ENCODE assay signal across 19 cellular contexts in the genomic region with DNA sequence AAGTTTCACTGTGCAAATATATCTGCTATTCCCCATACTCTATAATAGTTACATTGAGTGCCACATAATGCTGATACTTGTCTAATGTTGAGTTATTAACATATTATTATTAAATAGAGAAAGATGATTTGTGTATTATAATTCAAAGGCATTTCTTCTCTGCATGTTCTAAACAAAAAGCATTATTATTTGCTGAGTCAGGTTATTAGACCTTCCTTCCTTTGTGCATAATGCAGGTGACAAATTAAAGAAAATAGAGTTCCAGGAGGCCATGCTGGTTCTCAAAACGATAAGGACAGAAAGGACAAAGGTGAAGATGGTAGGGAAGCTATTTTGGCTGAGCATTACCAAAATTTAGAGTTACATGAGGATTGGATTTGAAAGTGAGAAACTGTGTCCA.
DNase-seq lines count a peak whose midpoint lies in the region; ATAC-seq, FAIRE-seq and TF ChIP-seq lines count a peak whose summit lies in the region.
"Had no signal": no experiment of that assay in that cellular context is flagged by ENCODE, and none has a peak within 500 bp of the region (broad histone marks: within the 10 kb centered on the region; RNA-seq: fewer than 3 reads in every experiment).

No MANE protein-coding gene starts in this region.

- H4K91ac ChIP-seq in IMR-90 (ENCODE audit: insufficient read depth, low read depth, low read length) (no peak overlapping the region), H1 (replicated peaks; ENCODE audit: insufficient read length, low read length) (no peak overlapping the region)

- DNase-seq in A549 (ENCODE audit: low read depth in 1 of 2, low spot score in 1 of 2) (no peak), IMR-90 (no peak), H1 (ENCODE audit: low read depth in 1 of 2, low spot score in 2 of 2) (no peak), SK-N-SH (no peak)
- DNase-seq: 8988T; AML-193; Caco-2; Calu3; CD4-positive, alpha-beta T cell; CD8-positive, alpha-beta T cell; DMS79 treated with DMSO at 0.1 percent for 48 hours; GF-D8 had no signal

- no peak overlapping the region for H3K4me2 ChIP-seq in A549
- H3K4me2 ChIP-seq in IMR-90 (ENCODE audit: low read depth, low read length) = no peak overlapping the region
- H3K4me2 ChIP-seq in H1 (ENCODE audit: insufficient read depth in 1 of 2, low read depth in 2 of 2, low read length in 2 of 2) = no peak overlapping the region
- H3K4me2 ChIP-seq in SK-N-SH = no peak overlapping the region
- H3K4me2 ChIP-seq: BLaER1 treated with 17β-estradiol and CSF1 and Interleukin-3, amounts not matched to agents 10 nM and 100 nM had no signal

- no peak overlapping the region for H3K4me3 ChIP-seq in A549
- H3K4me3 ChIP-seq in IMR-90 (ENCODE audit: insufficient read depth, low read depth, low read length) = no peak overlapping the region
- H3K4me3 ChIP-seq in H1 (ENCODE audit: extremely low read depth in 1 of 4, insufficient read depth in 2 of 4, low read depth in 3 of 4, low read length in 4 of 4) = no peak overlapping the region
- no peak overlapping the region for H3K4me3 ChIP-seq in SK-N-SH (ENCODE audit: low read depth in 2 of 2, low read length in 1 of 2)
- H3K4me3 ChIP-seq: BLaER1 treated with 17β-estradiol and CSF1 and Interleukin-3, amounts not matched to agents 10 nM and 100 nM had no signal

- H2AK5ac ChIP-seq in IMR-90 (ENCODE audit: low read depth, low read length) (no peak overlapping the region), H1 (ENCODE audit: low read depth, low read length) (no peak overlapping the region)

- no peak for FAIRE-seq in A549 (lab: Jason Lieb, UNC)
- no peak for FAIRE-seq in H1 (lab: Jason Lieb, UNC)
- FAIRE-seq: A204.1, D721Med, G401.6, GM12891 had no signal

- no peaks in the 10 kb centered on the region for H3K79me1 ChIP-seq in IMR-90 (ENCODE audit: low read depth in 1 of 2, low read length in 2 of 2)
- no peaks in the 10 kb centered on the region for H3K79me1 ChIP-seq in H1 (ENCODE audit: low read depth, low read length)

- H3K18ac ChIP-seq in IMR-90 (ENCODE audit: low read depth, low read length) (no peak overlapping the region), H1 (ENCODE audit: extremely low read depth, low read length) (no peak overlapping the region)

- intact Hi-C loops in IMR-90 (cut with micrococcal nuclease) = no loop called here

- H3K27ac ChIP-seq in A549 (no peak overlapping the region), IMR-90 (ENCODE audit: insufficient read depth, low read length) (no peak overlapping the region), H1 (ENCODE audit: low read depth, low read length) (no peak overlapping the region), SK-N-SH (ENCODE audit: low read depth in 2 of 2, low read length in 1 of 2) (no peak overlapping the region)
- H3K27ac ChIP-seq: BLaER1 treated with 17β-estradiol and CSF1 and Interleukin-3, amounts not matched to agents 10 nM and 100 nM; C4-2B had no signal

- TF ChIP-seq EP300 in A549 (IDR thresholded peaks at IDR 0.05) (no peak), H1 (IDR thresholded peaks at IDR 0.05; ENCODE audit: borderline replicate concordance in 1 of 2, low read depth in 2 of 2, low read length in 2 of 2) (no peak), SK-N-SH (IDR thresholded peaks at IDR 0.05; ENCODE audit: borderline replicate concordance in 1 of 2, low read depth in 1 of 2, low read length in 1 of 2) (no peak)

- no peaks in the 10 kb centered on the region for H3F3A ChIP-seq in SK-N-SH (replicated peaks; ENCODE audit: insufficient read depth)

- H3K9me3 ChIP-seq in A549 (peaks cover under 1% of the 10 kb centered on the region; the same call in 1 of the 3 replicates), IMR-90 (ENCODE audit: control insufficient read depth, insufficient read depth, low read length) (peaks cover 8% of the 10 kb centered on the region), H1 (ENCODE audit: insufficient read depth in 2 of 2, low read depth in 1 of 2, low read length in 1 of 2) (peaks cover 3 to 4% of the 10 kb centered on the region in 2 experiments; a peak in 3 of 4 replicates), SK-N-SH (no peaks in the 10 kb centered on the region)
- H3K9me3 ChIP-seq: Caco-2 had no signal

- H2BK12ac ChIP-seq in H1 (ENCODE audit: low read depth, low read length) = no peak overlapping the region

- H3K79me2 ChIP-seq in H1 (ENCODE audit: control insufficient read depth in 1 of 2, insufficient read depth in 2 of 2, low read length in 2 of 2) (no peaks in the 10 kb centered on the region), SK-N-SH (ENCODE audit: insufficient read depth) (no peaks in the 10 kb centered on the region)

- TF ChIP-seq RAD21 in A549 (conservative IDR thresholded peaks at IDR 0.05 in 1 of 2, IDR thresholded peaks at IDR 0.05 in 1 of 2) = no peak
- TF ChIP-seq RAD21 in IMR-90 (IDR thresholded peaks at IDR 0.05; ENCODE audit: low read length) = no peak
- TF ChIP-seq RAD21 in H1 (IDR thresholded peaks at IDR 0.05 in 1 of 2, conservative IDR thresholded peaks at IDR 0.05 in 1 of 2; ENCODE audit: low read depth in 2 of 2, low read length in 2 of 2) = no peak
- TF ChIP-seq RAD21 in SK-N-SH (IDR thresholded peaks at IDR 0.05; ENCODE audit: low read length) = no peak

- no peak overlapping the region for H3K56ac ChIP-seq in IMR-90 (ENCODE audit: extremely low read depth, insufficient read depth, low read length)
- no peak overlapping the region for H3K56ac ChIP-seq in H1 (replicated peaks; ENCODE audit: insufficient read length, low read depth, low read length)

- H2BK120ac ChIP-seq in IMR-90 (ENCODE audit: low read depth, low read length) = no peak overlapping the region
- no peak overlapping the region for H2BK120ac ChIP-seq in H1 (replicated peaks; ENCODE audit: low read depth, low read length)

- TF ChIP-seq POLR2A in A549 (IDR thresholded peaks at IDR 0.05; ENCODE audit: low read length) (no peak), IMR-90 (IDR thresholded peaks at IDR 0.05; ENCODE audit: low read depth, low read length) (no peak), H1 (IDR thresholded peaks at IDR 0.05; ENCODE audit: control extremely low read depth in 1 of 2, low read depth in 2 of 2, low read length in 2 of 2) (no peak)

- no peak overlapping the region for H4K8ac ChIP-seq in IMR-90 (ENCODE audit: low read depth in 2 of 2, low read length in 2 of 2)
- no peak overlapping the region for H4K8ac ChIP-seq in H1 (ENCODE audit: extremely low read depth, insufficient read depth, low read length)

- H4K5ac ChIP-seq in IMR-90 (ENCODE audit: low read depth, low read length) = no peak overlapping the region
- H4K5ac ChIP-seq in H1 (ENCODE audit: insufficient read length, low read depth, low read length) = no peak overlapping the region

- no peak overlapping the region for H2AK9ac ChIP-seq in IMR-90 (replicated peaks; ENCODE audit: low read depth, low read length, poor library complexity)

- no peaks in the 10 kb centered on the region for H3K4me1 ChIP-seq in A549
- H3K4me1 ChIP-seq in IMR-90 (ENCODE audit: control insufficient read depth, insufficient read depth, low read length) = no peaks in the 10 kb centered on the region
- no peaks in the 10 kb centered on the region for H3K4me1 ChIP-seq in H1 (replicated peaks in 1 of 4; ENCODE audit: control insufficient read depth in 3 of 4, insufficient read depth in 4 of 4, low read length in 3 of 4)
- H3K4me1 ChIP-seq in SK-N-SH (ENCODE audit: control insufficient read depth in 1 of 2, insufficient read depth in 2 of 2, low read depth in 1 of 2, low read length in 1 of 2) = no peaks in the 10 kb centered on the region
- H3K4me1 ChIP-seq: BLaER1 treated with 17β-estradiol and CSF1 and Interleukin-3, amounts not matched to agents 10 nM and 100 nM; Caco-2 had no signal

- no peaks in the 10 kb centered on the region for H3K9me1 ChIP-seq in IMR-90 (ENCODE audit: insufficient read depth, low read length)

- H2BK5ac ChIP-seq in IMR-90 (ENCODE audit: low read depth, low read length, poor library complexity, severe bottlenecking) = no peak overlapping the region
- H2BK5ac ChIP-seq in H1 (ENCODE audit: low read depth, low read length) = no peak overlapping the region

- POLR2A ChIA-PET in A549 (lab: Yijun Ruan, JAX) (no interaction called here), IMR-90 (lab: Charles Lee; ENCODE audit: unreplicated experiment) (no interaction called here), H1 (lab: Charles Lee; ENCODE audit: partially characterized antibody) (no interaction called here), SK-N-SH (lab: Yijun Ruan, JAX) (no interaction called here)

- TF ChIP-seq CTCF in A549 (IDR thresholded peaks at IDR 0.05) = no peak
- TF ChIP-seq CTCF in IMR-90 (conservative IDR thresholded peaks at IDR 0.05; ENCODE audit: low read depth, low read length) = no peak
- no peak for TF ChIP-seq CTCF in H1 (IDR thresholded peaks at IDR 0.05; ENCODE audit: control extremely low read depth in 1 of 3, insufficient read depth in 1 of 3, low read depth in 1 of 3, low read length in 3 of 3)
- no peak for TF ChIP-seq CTCF in SK-N-SH (IDR thresholded peaks at IDR 0.05)

- H3K23me2 ChIP-seq in H1 (ENCODE audit: low read depth, low read length) = no peaks in the 10 kb centered on the region

- no peak for ATAC-seq in A549
- no peak for ATAC-seq in IMR-90 (ENCODE audit: low read depth)
- no peak for ATAC-seq in GM18861 (IDR thresholded peaks at IDR 0.05; ENCODE audit: unreplicated experiment)
- ATAC-seq: CD8-positive, alpha-beta T cell had no signal

- H3K9me2 ChIP-seq in SK-N-SH = no peaks in the 10 kb centered on the region

- no peaks in the 10 kb centered on the region for H4K20me1 ChIP-seq in IMR-90 (ENCODE audit: insufficient read depth, low read length)
- H4K20me1 ChIP-seq in H1 (replicated peaks in 1 of 2; ENCODE audit: control insufficient read depth in 1 of 2, insufficient read depth in 2 of 2, low read length in 2 of 2) = no peaks in the 10 kb centered on the region
- H4K20me1 ChIP-seq in SK-N-SH (ENCODE audit: insufficient read depth) = no peaks in the 10 kb centered on the region
- H4K20me1 ChIP-seq: BLaER1 treated with 17β-estradiol and CSF1 and Interleukin-3, amounts not matched to agents 10 nM and 100 nM had no signal

- no peaks in the 10 kb centered on the region for H3K27me3 ChIP-seq in IMR-90 (ENCODE audit: control insufficient read depth, insufficient read depth, low read length)
- no peaks in the 10 kb centered on the region; a peak in 1 of 7 replicates for H3K27me3 ChIP-seq in H1 (replicated peaks in 1 of 4; ENCODE audit: control insufficient read depth in 3 of 4, extremely low read depth in 1 of 4, insufficient read depth in 3 of 4, low read length in 3 of 4)
- H3K27me3 ChIP-seq in SK-N-SH (ENCODE audit: insufficient read depth) = no peaks in the 10 kb centered on the region
- H3K27me3 ChIP-seq: BLaER1 treated with 17β-estradiol and CSF1 and Interleukin-3, amounts not matched to agents 10 nM and 100 nM had no signal

- no peak overlapping the region for H2BK20ac ChIP-seq in IMR-90 (ENCODE audit: low read depth, low read length)
- H2BK20ac ChIP-seq in H1 (ENCODE audit: low read length) = no peak overlapping the region

- H3K4ac ChIP-seq in IMR-90 (ENCODE audit: low read depth, low read length) (no peak overlapping the region), H1 (replicated peaks; ENCODE audit: insufficient read length, low read depth, low read length) (no peak overlapping the region)

- no peak overlapping the region for H2BK15ac ChIP-seq in IMR-90 (ENCODE audit: low read depth, low read length)
- H2BK15ac ChIP-seq in H1 (ENCODE audit: low read length) = no peak overlapping the region

- H3K23ac ChIP-seq in IMR-90 (ENCODE audit: low read depth, low read length) (no peak overlapping the region), H1 (ENCODE audit: insufficient read length) (no peak overlapping the region)

- dilution Hi-C loops in IMR-90 (cut with HindIII; ENCODE audit: low sequenced_read_pairs, unreplicated experiment) = no loop called here

- WGBS in A549 (ENCODE audit: missing lambda C conversion rate) = 14% methylated on average over 1 of the region's 1 CpG
- 22% methylated on average over 1 of the region's 1 CpG; no CpG with 5 or more reads in 1 of the 2 experiments for WGBS in IMR-90 (ENCODE audit: extremely low coverage in 2 of 2, insufficient read length in 1 of 2), 2 experiments
- WGBS in H1 (ENCODE audit: extremely low coverage in 1 of 2, insufficient coverage in 1 of 2, insufficient read length in 1 of 2, insufficient replicate concordance in 2 of 2, low coverage in 1 of 2, low lambda C conversion rate in 2 of 2, missing lambda C conversion rate in 1 of 2), 2 experiments = 79% methylated on average over 1 of the region's 1 CpG; no CpG with 5 or more reads in 1 of the 2 experiments
- whole genome bisulfite sequencing in SK-N-SH (ENCODE audit: low lambda C conversion rate) = 3% methylated on average over 1 of the region's 1 CpG

- in situ Hi-C loops in IMR-90 (cut with MboI; ENCODE audit: low sequenced_read_pairs) = no loop called here

- H2AFZ ChIP-seq in IMR-90 (replicated peaks; ENCODE audit: low read length, poor library complexity) = no peak overlapping the region
- no peak overlapping the region for H2AFZ ChIP-seq in H1 (ENCODE audit: low read length)
- H2AFZ ChIP-seq in SK-N-SH (ENCODE audit: low read depth) = no peak overlapping the region

- no peaks in the 10 kb centered on the region for H3K36me3 ChIP-seq in IMR-90 (ENCODE audit: control insufficient read depth, insufficient read depth, low read length)
- H3K36me3 ChIP-seq in H1 (ENCODE audit: control insufficient read depth in 2 of 4, insufficient read depth in 4 of 4, low read length in 3 of 4) = no peaks in the 10 kb centered on the region
- no peaks in the 10 kb centered on the region for H3K36me3 ChIP-seq in SK-N-SH (replicated peaks in 1 of 2; ENCODE audit: control insufficient read depth in 1 of 2, insufficient read depth in 2 of 2, low read length in 1 of 2)
- H3K36me3 ChIP-seq: BLaER1 treated with 17β-estradiol and CSF1 and Interleukin-3, amounts not matched to agents 10 nM and 100 nM had no signal

- CTCF ChIA-PET in A549 (lab: Yijun Ruan, JAX) = no interaction called here
- CTCF ChIA-PET in IMR-90 (lab: Yijun Ruan, JAX) = no interaction called here
- CTCF ChIA-PET in H1 (lab: Charles Lee; ENCODE audit: partially characterized antibody) = interaction anchor here (1.1 kb wide), 1 partner anchor 13 kb away, joined by 3 read pairs; no protein-coding TSS in a partner anchor
- CTCF ChIA-PET in SK-N-SH (lab: Yijun Ruan, JAX) = no interaction called here

- H3K9ac ChIP-seq in IMR-90 (ENCODE audit: low read depth, low read length) (no peak overlapping the region), H1 (replicated peaks in 1 of 4; ENCODE audit: extremely low read depth in 1 of 4, low read depth in 3 of 4, low read length in 3 of 4) (no peak overlapping the region), SK-N-SH (no peak overlapping the region)
- H3K9ac ChIP-seq: BLaER1 treated with 17β-estradiol and CSF1 and Interleukin-3, amounts not matched to agents 10 nM and 100 nM had no signal

- BruUV-seq in IMR-90 (replicated peaks; lab: Mats Ljungman, UMichigan) = no TSS peak

- H3K14ac ChIP-seq in IMR-90 (replicated peaks; ENCODE audit: low read depth, low read length) = no peak overlapping the region
- no peak overlapping the region for H3K14ac ChIP-seq in H1 (ENCODE audit: insufficient read length)
